In genomic region chr7:51288896-51289607, GRCh38 we compare ENCODE assay signal across 10 cellular contexts. TPM values are rescaled to one million over a fixed set of nuclear protein-coding genes. Genes with fewer than 3 reads are reported as not detected.
DNase-seq lines count a peak whose midpoint lies in the region; ATAC-seq, FAIRE-seq and TF ChIP-seq lines count a peak whose summit lies in the region.
"Had no signal": no experiment of that assay in that cellular context is flagged by ENCODE, and none has a peak within 500 bp of the region (broad histone marks: within the 10 kb centered on the region; RNA-seq: fewer than 3 reads in every experiment).

No MANE protein-coding gene starts in this region.

- no peak overlapping the region for H2AK5ac ChIP-seq in H1 (ENCODE audit: low read depth, low read length)

- CTCF ChIA-PET in H1 (lab: Charles Lee; ENCODE audit: partially characterized antibody), result interaction anchor here (0.9 to 1.5 kb wide), 4 partner anchors 10 to 79 kb away, joined by 3 to 6 read pairs (median 4); no protein-coding TSS in a partner anchor
- CTCF ChIA-PET in A673 (lab: Charles Lee), result no interaction called here

- no peak for FAIRE-seq in H1 (lab: Jason Lieb, UNC)

- H4K5ac ChIP-seq in H1 (ENCODE audit: insufficient read length, low read depth, low read length), result no peak overlapping the region

- H3K23ac ChIP-seq in H1 (ENCODE audit: insufficient read length), result no peak overlapping the region

- no peak overlapping the region; the same call in 1 of the 2 replicates for H2BK5ac ChIP-seq in H1 (ENCODE audit: low read depth, low read length)

- POLR2A ChIA-PET in H1 (lab: Charles Lee; ENCODE audit: partially characterized antibody) (no interaction called here), A673 (lab: Charles Lee; ENCODE audit: low non-redundant PET) (no interaction called here)

- in situ Hi-C loops in GM23248 (cut with MboI), result no loop called here

- H3K36me3 ChIP-seq in H1 (ENCODE audit: control insufficient read depth in 2 of 4, insufficient read depth in 4 of 4, low read length in 3 of 4) (no peaks in the 10 kb centered on the region), mucosa of rectum (ENCODE audit: control insufficient read depth in 2 of 2, insufficient read depth in 2 of 2, low read length in 2 of 2) (no peaks in the 10 kb centered on the region), A673 (ENCODE audit: insufficient read depth, low read length, poor library complexity, severe bottlenecking) (no peaks in the 10 kb centered on the region), GM23248 (ENCODE audit: low read depth) (no peaks in the 10 kb centered on the region)

- TF ChIP-seq EP300 in H1 (IDR thresholded peaks at IDR 0.05; ENCODE audit: borderline replicate concordance in 1 of 2, low read depth in 2 of 2, low read length in 2 of 2), result no peak

- TF ChIP-seq RAD21 in H1 (IDR thresholded peaks at IDR 0.05 in 1 of 2, conservative IDR thresholded peaks at IDR 0.05 in 1 of 2; ENCODE audit: low read depth in 2 of 2, low read length in 2 of 2), result no peak

- H3K4me2 ChIP-seq in H1 (ENCODE audit: insufficient read depth in 1 of 2, low read depth in 2 of 2, low read length in 2 of 2) (no peak overlapping the region), GM23248 (ENCODE audit: unreplicated experiment) (no peak overlapping the region)

- BruUV-seq in A673 (replicated peaks; lab: Mats Ljungman, UMichigan), result no TSS peak

- no peak overlapping the region for H4K8ac ChIP-seq in H1 (ENCODE audit: extremely low read depth, insufficient read depth, low read length)

- ATAC-seq in GM21515 (IDR thresholded peaks at IDR 0.05; ENCODE audit: unreplicated experiment) (no peak), HG03565 (IDR thresholded peaks at IDR 0.05; ENCODE audit: unreplicated experiment) (no peak)
- ATAC-seq: Panc1 had no signal

- H3K4me3 ChIP-seq in H1 (ENCODE audit: extremely low read depth in 1 of 4, insufficient read depth in 2 of 4, low read depth in 3 of 4, low read length in 4 of 4) (no peak overlapping the region), mucosa of rectum (ENCODE audit: low read length in 2 of 2) (peak overlapping the region; percentile 46 to 56), A673 (ENCODE audit: low read depth, low read length, poor library complexity, severe bottlenecking) (no peak overlapping the region), GM23248 (no peak overlapping the region)

- no peaks in the 10 kb centered on the region for H3K9me3 ChIP-seq in H1 (ENCODE audit: insufficient read depth in 2 of 2, low read depth in 1 of 2, low read length in 1 of 2)
- H3K9me3 ChIP-seq in mucosa of rectum (ENCODE audit: control insufficient read depth in 2 of 2, low read length in 2 of 2), result no peaks in the 10 kb centered on the region
- peaks cover 20% of the 10 kb centered on the region for H3K9me3 ChIP-seq in A673 (ENCODE audit: low read depth, low read length, poor library complexity, severe bottlenecking)
- H3K9me3 ChIP-seq in GM23248 (ENCODE audit: low read depth), result no peaks in the 10 kb centered on the region

- no peak overlapping the region for H2BK20ac ChIP-seq in H1 (ENCODE audit: low read length)

- H3K27me3 ChIP-seq in H1 (replicated peaks in 1 of 4; ENCODE audit: control insufficient read depth in 3 of 4, extremely low read depth in 1 of 4, insufficient read depth in 3 of 4, low read length in 3 of 4) (no peaks in the 10 kb centered on the region), mucosa of rectum (ENCODE audit: control insufficient read depth in 2 of 2, insufficient read depth in 2 of 2, low read length in 2 of 2) (no peaks in the 10 kb centered on the region), A673 (replicated peaks; ENCODE audit: insufficient read depth, low read depth, low read length, poor library complexity) (no peaks in the 10 kb centered on the region), GM23248 (replicated peaks; ENCODE audit: insufficient read depth) (no peaks in the 10 kb centered on the region)

- H2AFZ ChIP-seq in H1 (ENCODE audit: low read length) (no peak overlapping the region), GM23248 (no peak overlapping the region)

- TF ChIP-seq POLR2A in H1 (IDR thresholded peaks at IDR 0.05; ENCODE audit: control extremely low read depth in 1 of 2, low read depth in 2 of 2, low read length in 2 of 2), result no peak

- H3K4me1 ChIP-seq in H1 (replicated peaks in 1 of 4; ENCODE audit: control insufficient read depth in 3 of 4, insufficient read depth in 4 of 4, low read length in 3 of 4) (peaks cover 4 to 18% (median 11%) of the 10 kb centered on the region in 4 experiments; a peak in 6 of 7 replicates), mucosa of rectum (ENCODE audit: control insufficient read depth in 2 of 2, insufficient read depth in 2 of 2, low read length in 2 of 2) (peaks cover 23 to 32% of the 10 kb centered on the region in 2 donors), A673 (ENCODE audit: insufficient read depth, low read length, poor library complexity, severe bottlenecking) (no peaks in the 10 kb centered on the region), GM23248 (ENCODE audit: insufficient read depth) (no peaks in the 10 kb centered on the region)

- peaks cover 0 to 83% of the 10 kb centered on the region in 2 experiments; a peak in 3 of 4 replicates for H3K79me2 ChIP-seq in H1 (ENCODE audit: control insufficient read depth in 1 of 2, insufficient read depth in 2 of 2, low read length in 2 of 2)
- no peaks in the 10 kb centered on the region for H3K79me2 ChIP-seq in GM23248 (ENCODE audit: insufficient read depth)

- no peak overlapping the region for H2BK120ac ChIP-seq in H1 (replicated peaks; ENCODE audit: low read depth, low read length)

- peaks cover 7% of the 10 kb centered on the region; the same call in 1 of the 2 replicates for H3K79me1 ChIP-seq in H1 (ENCODE audit: low read depth, low read length)

- peaks cover 0 to 7% of the 10 kb centered on the region in 2 experiments for H4K20me1 ChIP-seq in H1 (replicated peaks in 1 of 2; ENCODE audit: control insufficient read depth in 1 of 2, insufficient read depth in 2 of 2, low read length in 2 of 2)
- H4K20me1 ChIP-seq in GM23248 (ENCODE audit: insufficient read depth), result no peaks in the 10 kb centered on the region

- DNase-seq in NCI-H510A (lab: John Stamatoyannopoulos, UW) (peak; percentile 43), H1 (ENCODE audit: low read depth in 1 of 2, low spot score in 2 of 2) (no peak), A673 (ENCODE audit: low spot score) (no peak), GM23248 (no peak)

- H3K56ac ChIP-seq in H1 (replicated peaks; ENCODE audit: insufficient read length, low read depth, low read length), result no peak overlapping the region

- H2BK15ac ChIP-seq in H1 (ENCODE audit: low read length), result 0 out of 2 replicates have a peak overlapping the region, but pooled peaks have one; percentile 13

- no peaks in the 10 kb centered on the region for H3F3A ChIP-seq in GM23248 (ENCODE audit: insufficient read depth)

- H3K9me2 ChIP-seq in GM23248 (ENCODE audit: insufficient read depth), result no peaks in the 10 kb centered on the region

- 0 out of 2 replicates have a peak overlapping the region, but pooled peaks have one; percentile 13 for H3K27ac ChIP-seq in C4-2B
- H3K27ac ChIP-seq in H1 (ENCODE audit: low read depth, low read length), result no peak overlapping the region
- peak overlapping the region; percentile 89 to 94 for H3K27ac ChIP-seq in mucosa of rectum (ENCODE audit: low read depth in 2 of 2, low read length in 2 of 2)
- H3K27ac ChIP-seq in A673 (ENCODE audit: low read depth, low read length, poor library complexity, severe bottlenecking), result no peak overlapping the region
- H3K27ac ChIP-seq in GM23248, result no peak overlapping the region

- H2BK12ac ChIP-seq in H1 (ENCODE audit: low read depth, low read length), result peak overlapping the region; percentile 40; the same call in 1 of the 2 replicates

- H3K9ac ChIP-seq in H1 (replicated peaks in 1 of 4; ENCODE audit: extremely low read depth in 1 of 4, low read depth in 3 of 4, low read length in 3 of 4) (no peak overlapping the region), mucosa of rectum (ENCODE audit: low read depth in 1 of 2, low read length in 2 of 2) (peak overlapping the region; percentile 48 to 64), GM23248 (no peak overlapping the region)

- H4K91ac ChIP-seq in H1 (replicated peaks; ENCODE audit: insufficient read length, low read length), result no peak overlapping the region

- H3K14ac ChIP-seq in H1 (ENCODE audit: insufficient read length), result no peak overlapping the region

- H3K4ac ChIP-seq in H1 (replicated peaks; ENCODE audit: insufficient read length, low read depth, low read length), result no peak overlapping the region

- 0 out of 2 replicates have a peak overlapping the region, but pooled peaks have one; percentile 9 for H3K18ac ChIP-seq in H1 (ENCODE audit: extremely low read depth, low read length)

- no peaks in the 10 kb centered on the region for H3K23me2 ChIP-seq in H1 (ENCODE audit: low read depth, low read length)

- 83% methylated on average over 7 of the region's 7 CpGs; no CpG with 5 or more reads in 1 of the 2 experiments for WGBS in H1 (ENCODE audit: extremely low coverage in 1 of 2, insufficient coverage in 1 of 2, insufficient read length in 1 of 2, insufficient replicate concordance in 2 of 2, low coverage in 1 of 2, low lambda C conversion rate in 2 of 2, missing lambda C conversion rate in 1 of 2), 2 experiments
- 9 to 11% methylated on average over 7 of the region's 7 CpGs for WGBS in GM23248 (ENCODE audit: low coverage in 1 of 2, low lambda C conversion rate in 2 of 2, missing lambda C conversion rate in 2 of 2), 2 experiments

- TF ChIP-seq CTCF in C4-2B (conservative IDR thresholded peaks at IDR 0.05), result no peak
- no peak for TF ChIP-seq CTCF in H1 (IDR thresholded peaks at IDR 0.05; ENCODE audit: control extremely low read depth in 1 of 3, insufficient read depth in 1 of 3, low read depth in 1 of 3, low read length in 3 of 3)
- no peak for TF ChIP-seq CTCF in A673 (conservative IDR thresholded peaks at IDR 0.05; ENCODE audit: low read depth, low read length)

- intact Hi-C loops in A673 (cut with micrococcal nuclease; ENCODE audit: unreplicated experiment), result no loop called here

TF ChIP-seq in H1, 55 proteins besides CTCF, POLR2A, EP300 and RAD21 (continues in another document):
- no peak for TF ChIP-seq HDAC6 (IDR thresholded peaks at IDR 0.05; ENCODE audit: low read depth, low read length)
- TF ChIP-seq RBBP5 (IDR thresholded peaks at IDR 0.05; ENCODE audit: borderline replicate concordance, low read depth, low read length), result no peak
- TF ChIP-seq KDM4A (IDR thresholded peaks at IDR 0.05; ENCODE audit: low read depth, low read length, severe bottlenecking), result no peak

RNA-seq across cellular contexts. Expression of gene COBL, which starts 27.6 kb away (rescaled TPM):
- 36.5 and 40.4 TPM in 2 replicates for total RNA-seq in H1 (2021; fragmentation: NEBNext Ultra II Directional; extraction: Animal tissue kit (Norgen Biotek cat#: 25700))
- polyA plus RNA-seq in H1 (2011; rRNA removed) (13.8 and 20.3 TPM in 2 replicates), GM23248 (2016; fragmentation: Nextera tagmentation; extraction: Ambion mirVana) (not detected in 2 replicates)
- polyA plus RNA-seq in H1 (2011; cell fraction: cytosol; rRNA removed), result 20.7 TPM
- polyA plus RNA-seq in H1 (2011; cell fraction: nucleus; rRNA removed), result 44.2 TPM
- polyA plus RNA-seq in H1 (2012, experiment 1 of 2), result 24.1 to 31.8 TPM (median 27.2 TPM) in 4 replicates
- polyA plus RNA-seq in H1 (2012, experiment 2 of 2), result 7.2 TPM
- 17.9 TPM for polyA plus RNA-seq in H1 (2013, experiment 1 of 2)
- polyA plus RNA-seq in H1 (2013, experiment 2 of 2), result 15.9 TPM
- polyA minus RNA-seq in H1 (2011; rRNA and poly(A)+ RNA removed), result 40.8 and 57.2 TPM in 2 replicates
- polyA minus RNA-seq in H1 (2011; cell fraction: cytosol; rRNA and poly(A)+ RNA removed), result 26.1 TPM
- polyA minus RNA-seq in H1 (2011; cell fraction: nucleus; rRNA and poly(A)+ RNA removed), result 66.4 TPM
- total RNA-seq in A673 (2021), result not detected in 2 replicates
- not detected in 2 replicates for total RNA-seq in GM23248 (2014; rRNA removed; shearing (Covaris generic))
- total RNA-seq: activated T-helper 1 cell treated with anti-CD3 and anti-CD28 coated beads, Interleukin-12 subunit alpha, Interleukin-12 subunit beta, Interleukin-2, Interleukin-4 antibody, amounts not matched to agents 30 ng/mL and 10 ng/mL and 1 ng/mL, durations not matched to agents 14 hours and 24 hours and 36 hours had no signal

Comparison
In these comparisons a context has a peak if more than half of its experiments do, and no peak if none do; other contexts are left out.
1. H3K27ac ChIP-seq: peak in C4-2B (single experiment) and mucosa of rectum (2 of 2); none in H1 (single experiment), A673 (single experiment) and GM23248 (single experiment).
2. H3K4me3 ChIP-seq: peak in mucosa of rectum (2 of 2); none in H1 (0 of 4), A673 (single experiment) and GM23248 (single experiment).
3. H3K9ac ChIP-seq: peak in mucosa of rectum (2 of 2); none in H1 (0 of 4) and GM23248 (single experiment).
4. RNA of gene COBL, which starts 27.6 kb away (total RNA-seq): 36.5 to 40.4 TPM in H1; not detected in A673 and not detected in GM23248; every median in the first group is over 10 times any median in the second.